Comparison of ENCODE assay signal across 9 cellular contexts in the genomic region with DNA sequence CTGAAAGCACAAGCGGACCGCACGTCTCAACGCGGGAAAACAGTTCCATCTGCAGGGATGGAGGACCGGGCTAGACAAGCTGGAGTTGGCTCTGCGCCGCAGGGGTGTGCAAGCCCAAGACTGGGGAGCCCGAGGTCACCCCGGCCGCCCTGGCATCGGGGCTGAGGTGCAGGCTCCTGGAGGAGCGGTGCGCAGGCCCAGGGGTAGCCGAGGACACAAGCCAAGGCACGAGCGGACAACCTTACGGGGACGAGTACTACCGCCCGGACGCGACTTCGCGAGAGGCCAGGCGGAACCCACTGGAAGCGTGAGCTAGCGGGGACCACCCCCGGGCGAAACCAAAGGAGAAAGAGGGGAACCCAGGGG. TPM values are rescaled to one million over a fixed set of nuclear protein-coding genes. Genes with fewer than 3 reads are reported as not detected.
DNase-seq lines count a peak whose midpoint lies in the region; ATAC-seq and TF ChIP-seq lines count a peak whose summit lies in the region.
"Not testable (repeated sequence)": the region's sequence is repeated elsewhere in the genome, so short reads cannot be mapped to it uniquely, and the experiment has no call there.
"Had no signal": no experiment of that assay in that cellular context is flagged by ENCODE, and none has a peak within 500 bp of the region (broad histone marks: within the 10 kb centered on the region; RNA-seq: fewer than 3 reads in every experiment).

No MANE protein-coding gene starts in this region.

- not testable (repeated sequence) for H3K27me3 Mint-ChIP-seq in CD8-positive, alpha-beta T cell (ENCODE audit: low read depth); mesothelial cell of epicardium (ENCODE audit: low read depth)

- not testable (repeated sequence) for H3K9me3 ChIP-seq in CD8-positive, alpha-beta T cell (ENCODE audit: low read length); Panc1 (ENCODE audit: control insufficient read depth, insufficient read depth, low read depth, low read length)

- not testable (repeated sequence) for H3K36me3 Mint-ChIP-seq in CD8-positive, alpha-beta T cell; activated naive CD4-positive, alpha-beta T cell treated with anti-CD3 and anti-CD28 coated beads, Interleukin-2, amount 50 U/mL, for 72 hours; mesothelial cell of epicardium

- H3K4me1 Mint-ChIP-seq in CD8-positive, alpha-beta T cell (ENCODE audit: low read depth) = peaks cover 17% of the 10 kb centered on the region
- H3K4me1 Mint-ChIP-seq in mesothelial cell of epicardium = not testable (repeated sequence)

- H3K36me3 ChIP-seq in CD8-positive, alpha-beta T cell (ENCODE audit: insufficient read depth, low read length); Panc1 (ENCODE audit: control insufficient read depth, insufficient read depth, low read length): not testable (repeated sequence)

- H3K9me3 Mint-ChIP-seq in CD8-positive, alpha-beta T cell; activated naive CD4-positive, alpha-beta T cell treated with anti-CD3 and anti-CD28 coated beads, Interleukin-2, amount 50 U/mL, for 72 hours; mesothelial cell of epicardium: not testable (repeated sequence)

- peak overlapping the region; percentile 78 for H3K27ac ChIP-seq in CD8-positive, alpha-beta T cell (ENCODE audit: low read depth, low read length)
- peak overlapping the region; percentile 79 for H3K27ac ChIP-seq in Panc1 (ENCODE audit: low read length)

- not testable (repeated sequence) for TF ChIP-seq CTCF in CD8-positive, alpha-beta T cell (IDR thresholded peaks at IDR 0.05); Panc1 (IDR thresholded peaks at IDR 0.05); fibroblast of the aortic adventitia (IDR thresholded peaks at IDR 0.05; ENCODE audit: insufficient read depth, low read length); mesothelial cell of epicardium (IDR thresholded peaks at IDR 0.05; ENCODE audit: unreplicated experiment)

- not testable (repeated sequence) for ATAC-seq in CD8-positive, alpha-beta T cell
- peak; percentile 32 for ATAC-seq in GM19463 (IDR thresholded peaks at IDR 0.05; ENCODE audit: unreplicated experiment)
- peak; percentile 48 for ATAC-seq in HG03175 (IDR thresholded peaks at IDR 0.05; ENCODE audit: unreplicated experiment)
- peak; percentile 75 for ATAC-seq in Panc1
- ATAC-seq in activated naive CD4-positive, alpha-beta T cell treated with anti-CD3 and anti-CD28 coated beads, Interleukin-2, amount 50 U/mL, for 72 hours = peak; percentile 55 to 58

- H3K4me3 ChIP-seq in CD8-positive, alpha-beta T cell (ENCODE audit: low read depth, low read length) = peak overlapping the region; percentile 78
- H3K4me3 ChIP-seq in Panc1 (ENCODE audit: low read depth in 2 of 2, low read length in 2 of 2) (peak overlapping the region; percentile 71 to 86), fibroblast of the aortic adventitia (ENCODE audit: low read depth, low read length) (peak overlapping the region; percentile 81)

- CTCF ChIA-PET in CD8-positive, alpha-beta T cell (lab: Charles Lee); Panc1 (lab: Charles Lee): not testable (repeated sequence)

- POLR2A ChIA-PET in CD8-positive, alpha-beta T cell (lab: Charles Lee); Panc1 (lab: Charles Lee): not testable (repeated sequence)

- in situ Hi-C loops in Panc1 (cut with HindIII; ENCODE audit: low pct_unique_long_range_greater_than_20kb, low sequenced_read_pairs) = not testable (repeated sequence)

- not testable (repeated sequence) for H3K27me3 ChIP-seq in CD8-positive, alpha-beta T cell (ENCODE audit: insufficient read depth, low read length); Panc1 (ENCODE audit: control insufficient read depth, insufficient read depth, low read length)

- DNase-seq in CD8-positive, alpha-beta T cell = peak in 2 of 7 experiments; percentile 25 to 57
- not testable (repeated sequence) for DNase-seq in Panc1 (ENCODE audit: low read depth, low spot score)
- peak in 1 of 2 donors; percentile 57 for DNase-seq in activated naive CD4-positive, alpha-beta T cell treated with anti-CD3 and anti-CD28 coated beads, Interleukin-2, amount 50 U/mL, for 72 hours (ENCODE audit: low spot score in 2 of 2)
- peak; percentile 25 for DNase-seq in fibroblast of the aortic adventitia (ENCODE audit: low read depth)
- DNase-seq in mesothelial cell of epicardium (ENCODE audit: low spot score in 2 of 2, unreplicated experiment in 2 of 2) = peak in 1 of 2 experiments; percentile 37
- peak; percentile 4 to 44 (median 10) for DNase-seq in stimulated activated CD4-positive, alpha-beta T cell treated with anti-CD3 and anti-CD28 coated beads, TNF-alpha, amount 100 ng/mL, for 48 hours (ENCODE audit: low read depth in 3 of 3)

- H3K27ac Mint-ChIP-seq in CD8-positive, alpha-beta T cell = peak overlapping the region; percentile 90
- H3K27ac Mint-ChIP-seq in activated naive CD4-positive, alpha-beta T cell treated with anti-CD3 and anti-CD28 coated beads, Interleukin-2, amount 50 U/mL, for 72 hours = peak overlapping the region; percentile 97
- peak overlapping the region; percentile 92 for H3K27ac Mint-ChIP-seq in mesothelial cell of epicardium

- peak overlapping the region; percentile 92 for H3K4me3 Mint-ChIP-seq in CD8-positive, alpha-beta T cell
- peak overlapping the region; percentile 87 for H3K4me3 Mint-ChIP-seq in mesothelial cell of epicardium

- intact Hi-C loops in CD8-positive, alpha-beta T cell (cut with DNase I, micrococcal nuclease) = loop anchor here (1.0 to 5.0 kb wide), 3 partner anchors 71 to 1065 kb away; a partner anchor contains a TSS
- intact Hi-C loops in Panc1 (cut with micrococcal nuclease; ENCODE audit: unreplicated experiment) = not testable (repeated sequence)

- not testable (repeated sequence) for BruUV-seq in Panc1 (replicated peaks; lab: Mats Ljungman, UMichigan)

- H3K4me1 ChIP-seq in CD8-positive, alpha-beta T cell (ENCODE audit: insufficient read depth, low read length) = peaks cover 17% of the 10 kb centered on the region
- not testable (repeated sequence) for H3K4me1 ChIP-seq in Panc1 (ENCODE audit: control insufficient read depth, insufficient read depth, low read length)

RNA-seq across cellular contexts. Expression of a gene that starts 8.5 kb away (rescaled TPM):
- 1 to 10 TPM; 4.7 to 6.2 TPM for total RNA-seq in CD8-positive, alpha-beta T cell
- total RNA-seq in Panc1 (2021; ENCODE audit: unreplicated experiment) (not detected), fibroblast of the aortic adventitia (ENCODE audit: low replicate concordance) (not detected in 2 replicates), mesothelial cell of epicardium (7.2 to 8.7 TPM (median 8.7 TPM) in 3 replicates)
- polyA plus RNA-seq in Panc1 (2012; ENCODE audit: insufficient read length) = not detected
- 1 to 10 TPM; 2.7 to 4.3 TPM for total RNA-seq in activated naive CD4-positive, alpha-beta T cell treated with anti-CD3 and anti-CD28 coated beads, Interleukin-2, amount 50 U/mL, for 72 hours
- total RNA-seq: activated CD8-positive, alpha-beta memory T cell treated with anti-CD3 and anti-CD28 coated beads for 36 hours had no signal

RNA-seq across cellular contexts. Expression of a gene that starts 53.7 kb away (rescaled TPM):
- 1 to 10 TPM in 1 of 2 experiments, under 1 TPM in 1; 0.39 to 2.4 TPM for total RNA-seq in CD8-positive, alpha-beta T cell
- total RNA-seq in Panc1 (2021; ENCODE audit: unreplicated experiment) (not detected), fibroblast of the aortic adventitia (ENCODE audit: low replicate concordance) (not detected in 2 replicates), mesothelial cell of epicardium (0.29 to 1.1 TPM (median 0.89 TPM) in 3 replicates)
- not detected for polyA plus RNA-seq in Panc1 (2012; ENCODE audit: insufficient read length)
- total RNA-seq in activated naive CD4-positive, alpha-beta T cell treated with anti-CD3 and anti-CD28 coated beads, Interleukin-2, amount 50 U/mL, for 72 hours = under 1 TPM in 1 of 2 donors, not detected in 1; 0.49 TPM
